Comparison of ENCODE assay signal across 25 cellular contexts in genomic region chr5:2320611-2321010, GRCh38.
"Had no signal": no experiment of that assay in that cellular context is flagged by ENCODE, and none has a peak within 500 bp of the region (broad histone marks: within the 10 kb centered on the region; RNA-seq: fewer than 3 reads in every experiment).

No MANE protein-coding gene starts in this region.

- H3K4me1 ChIP-seq: prostate gland, right atrium auricular region, testis, tibial artery, upper lobe of left lung, uterus had no signal

- H3K9me3 Mint-ChIP-seq: memory B cell; natural killer cell treated with Interleukin-12 subunit alpha and Interleukin-12 subunit beta and Interleukin-15 and Interleukin-18, amount 100 ng/mL, for 72 hours; neural crest cell had no signal

- H3K4me1 Mint-ChIP-seq: memory B cell; mesothelial cell of epicardium; naive B cell; stimulated activated memory B cell treated with anti-CD40 and anti-IgM and Interleukin-4, amounts not matched to agents 10 μg/mL and 1 μg/mL and 100 μg/mL, for 72 hours had no signal

- H3K27me3 ChIP-seq: right atrium auricular region, testis, tibial artery, upper lobe of left lung, uterus had no signal

- H3K4me3 ChIP-seq: lung, mucosa of descending colon, prostate gland, right atrium auricular region, smooth muscle cell, testis, tibial artery, upper lobe of left lung, uterus had no signal

- DNase-seq: cortex of kidney; effector memory CD8-positive, alpha-beta T cell; erythroblast; hypothalamus; mucosa of descending colon; naive B cell; stimulated activated CD4-positive, alpha-beta T cell treated with anti-CD3 and anti-CD28 coated beads, Interleukin-4, amount 100 ng/mL, for 4 hours; stimulated activated naive CD8-positive, alpha-beta T cell treated with anti-CD3 and anti-CD28 coated beads, Interleukin-15, Interleukin-2, amounts not matched to agents 100 U/mL and 50 U/mL, for 24 hours; substantia nigra; testis; tibial artery; upper lobe of left lung; uterus had no signal

- H3K27ac ChIP-seq: prostate gland, right atrium auricular region, testis, tibial artery, upper lobe of left lung, uterus had no signal

- H3K4me3 Mint-ChIP-seq: effector memory CD8-positive, alpha-beta T cell; memory B cell; mesothelial cell of epicardium; naive B cell; natural killer cell treated with Interleukin-12 subunit alpha and Interleukin-12 subunit beta and Interleukin-15 and Interleukin-18, amount 100 ng/mL, for 72 hours; neural crest cell; stimulated activated memory B cell treated with anti-CD40 and anti-IgM and Interleukin-4, amounts not matched to agents 10 μg/mL and 1 μg/mL and 100 μg/mL, for 72 hours had no signal

- H3K4me2 ChIP-seq: smooth muscle cell had no signal

- H3K36me3 Mint-ChIP-seq: memory B cell; mesothelial cell of epicardium; natural killer cell treated with Interleukin-12 subunit alpha and Interleukin-12 subunit beta and Interleukin-15 and Interleukin-18, amount 100 ng/mL, for 72 hours; stimulated activated memory B cell treated with anti-CD40 and anti-IgM and Interleukin-4, amounts not matched to agents 10 μg/mL and 1 μg/mL and 100 μg/mL, for 72 hours had no signal

- H3K9me3 ChIP-seq: prostate gland, testis, uterus had no signal

- FAIRE-seq: endometrium, frontal cortex, keratinocyte had no signal

- H3K27me3 Mint-ChIP-seq: memory B cell; natural killer cell treated with Interleukin-12 subunit alpha and Interleukin-12 subunit beta and Interleukin-15 and Interleukin-18, amount 100 ng/mL, for 72 hours had no signal

- H3K36me3 ChIP-seq: prostate gland, right atrium auricular region, tibial artery, upper lobe of left lung, uterus had no signal

- H3K27ac Mint-ChIP-seq: effector memory CD8-positive, alpha-beta T cell; memory B cell; mesothelial cell of epicardium; naive B cell; natural killer cell treated with Interleukin-12 subunit alpha and Interleukin-12 subunit beta and Interleukin-15 and Interleukin-18, amount 100 ng/mL, for 72 hours; stimulated activated memory B cell treated with anti-CD40 and anti-IgM and Interleukin-4, amounts not matched to agents 10 μg/mL and 1 μg/mL and 100 μg/mL, for 72 hours had no signal
